8 cellular contexts compared by ENCODE assay signal in genomic region chr4:18022572-18023039, GRCh38. TPM values are rescaled to one million over a fixed set of nuclear protein-coding genes. Genes with fewer than 3 reads are reported as not detected.
A peak's percentile ranks its signal among the peaks of the same experiment; 100 is the strongest.
DNase-seq lines count a peak whose midpoint lies in the region; ATAC-seq and TF ChIP-seq lines count a peak whose summit lies in the region.

No MANE protein-coding gene starts in this region.

- H3K9ac ChIP-seq in BLaER1, result peak overlapping the region; percentile 97

- H3K36me3 Mint-ChIP-seq in natural killer cell, result no peaks in the 10 kb centered on the region

- peak overlapping the region; percentile 98 for H3K4me3 Mint-ChIP-seq in natural killer cell

- H3K4me3 ChIP-seq in BLaER1 (peak overlapping the region; percentile 99), MG63 (peak overlapping the region; percentile 81), dorsolateral prefrontal cortex (peak overlapping the region; percentile 68 to 99 (median 93))

- H4K20me1 ChIP-seq in BLaER1, result peaks cover 32% of the 10 kb centered on the region

- H3K4me2 ChIP-seq in BLaER1, result peak overlapping the region; percentile 94

- H3K4me1 ChIP-seq in BLaER1, result peaks cover 28% of the 10 kb centered on the region

- no peak for DNase-seq in MG63
- DNase-seq in dorsolateral prefrontal cortex, result no peak
- no peak for DNase-seq in natural killer cell
- no peak for DNase-seq in HuH-7 (ENCODE audit: low spot score)
- no peak for DNase-seq in NCI-H2196 treated with DMSO at 0.1 percent for 48 hours (lab: John Stamatoyannopoulos, UW; ENCODE audit: unreplicated experiment)
- no peak for DNase-seq in GM19240 (ENCODE audit: insufficient read length, low spot score)

- peak overlapping the region; percentile 83 to 97 for H3K27ac Mint-ChIP-seq in natural killer cell

- H3K27me3 ChIP-seq in BLaER1 (peaks cover 12% of the 10 kb centered on the region), MG63 (no peaks in the 10 kb centered on the region), dorsolateral prefrontal cortex (no peaks in the 10 kb centered on the region)

- intact Hi-C loops in dorsolateral prefrontal cortex (cut with DNase I), result loop anchor here (2.0 to 5.0 kb wide), 2 partner anchors 212 to 570 kb away; partner anchors contain the start of genes DCAF16 (in 1 of the 2) and NCAPG (in 1 of the 2)
- intact Hi-C loops in natural killer cell (cut with micrococcal nuclease), result loop anchor here (1.0 kb wide), 1 partner anchor 212 kb away; the partner anchor contains the start of genes DCAF16 and NCAPG

- peaks cover 17 to 27% of the 10 kb centered on the region in 2 donors for H3K4me1 Mint-ChIP-seq in natural killer cell

- no peaks in the 10 kb centered on the region for H3K9me3 ChIP-seq in BLaER1
- H3K9me3 ChIP-seq in MG63, result no peaks in the 10 kb centered on the region

- H3K27ac ChIP-seq in BLaER1 (peak overlapping the region; percentile 98; the same call in 1 of the 2 replicates), dorsolateral prefrontal cortex (peak overlapping the region in 56 of 59 donors; percentile 29 to 98 (median 94))

- no peaks in the 10 kb centered on the region for H3K9me3 Mint-ChIP-seq in natural killer cell

- H3K36me3 ChIP-seq in BLaER1 (no peaks in the 10 kb centered on the region), MG63 (no peaks in the 10 kb centered on the region)

- peaks cover 0 to 3% of the 10 kb centered on the region in 2 donors for H3K27me3 Mint-ChIP-seq in natural killer cell (ENCODE audit: low read depth in 2 of 2)

- TF ChIP-seq CTCF in dorsolateral prefrontal cortex (IDR thresholded peaks at IDR 0.05 in 54 of 56, conservative IDR thresholded peaks at IDR 0.05 in 2 of 56; ENCODE audit: low read depth in 1 of 56, partially characterized antibody in 56 of 56) (no peak), natural killer cell (IDR thresholded peaks at IDR 0.05) (no peak)

- ATAC-seq in natural killer cell (no peak), HG03520 (IDR thresholded peaks at IDR 0.05; ENCODE audit: unreplicated experiment) (no peak)

RNA-seq across cellular contexts. Expression of gene LCORL, which starts 1.1 kb away (rescaled TPM):
- 5.2 and 6.5 TPM in 2 replicates for total RNA-seq in MG63 (2014; rRNA removed; shearing (Covaris generic); ENCODE audit: low replicate concordance)
- 10 to 100 TPM in 118 of 120 experiments, 1 to 10 TPM in 2; 8.6 to 31.3 (median 18.1) TPM for total RNA-seq in dorsolateral prefrontal cortex
- 10 to 100 TPM; 19.9 to 28.4 (median 26.4) TPM for total RNA-seq in natural killer cell
